In genomic region chr3:44265815-44266214, GRCh38 we compare ENCODE assay signal across 24 cellular contexts. TPM values are rescaled to one million over a fixed set of nuclear protein-coding genes. Genes with fewer than 3 reads are reported as not detected.
DNase-seq lines count a peak whose midpoint lies in the region; ATAC-seq, FAIRE-seq and TF ChIP-seq lines count a peak whose summit lies in the region.
"Had no signal": no experiment of that assay in that cellular context is flagged by ENCODE, and none has a peak within 500 bp of the region (broad histone marks: within the 10 kb centered on the region; RNA-seq: fewer than 3 reads in every experiment).

No MANE protein-coding gene starts in this region.

- CTCF ChIA-PET in K562 (lab: Yijun Ruan, JAX; ENCODE audit: low intra/inter-chr PET ratio) (no interaction called here), PC-9 (lab: Charles Lee) (no interaction called here)

- 22% methylated on average over 3 of the region's 3 CpGs for WGBS in K562 (ENCODE audit: insufficient coverage, low coverage, missing lambda C conversion rate)

- H3K9me3 ChIP-seq in BLaER1 treated with 17β-estradiol and CSF1 and Interleukin-3, amounts not matched to agents 10 nM and 100 nM (replicated peaks in 1 of 11): peaks cover 7 to 31% (median 20%) of the 10 kb centered on the region in 11 experiments; a peak in 20 of 22 replicates
- H3K9me3 ChIP-seq in SU-DHL-6 (ENCODE audit: insufficient read depth, low read length) (no peaks in the 10 kb centered on the region), K562 (replicated peaks; ENCODE audit: control insufficient read depth, insufficient read depth, low read depth, low read length) (0 out of 2 replicates have a peak, but pooled peaks cover 2% of the 10 kb centered on the region), PC-9 (ENCODE audit: insufficient read depth, low read depth) (no peaks in the 10 kb centered on the region)

- peak overlapping the region; percentile 19; the same call in 1 of the 2 replicates for H3K27ac Mint-ChIP-seq in GM23338
- H3K27ac Mint-ChIP-seq: CD14-positive monocyte, H9 had no signal

- TF ChIP-seq RAD21 in K562 (CRISPR knock-in tag; conservative IDR thresholded peaks at IDR 0.05 in 1 of 2, IDR thresholded peaks at IDR 0.05 in 1 of 2): no peak

- no peak for TF ChIP-seq POLR2A in K562 (conservative IDR thresholded peaks at IDR 0.05)

- H3K79me2 ChIP-seq in GM23338 (replicated peaks; ENCODE audit: insufficient read depth) (no peaks in the 10 kb centered on the region), SU-DHL-6 (ENCODE audit: insufficient read depth, low read length) (no peaks in the 10 kb centered on the region), K562 (ENCODE audit: control insufficient read depth, insufficient read depth, low read length) (no peaks in the 10 kb centered on the region), PC-9 (ENCODE audit: low read depth) (no peaks in the 10 kb centered on the region)

- H3K4me3 Mint-ChIP-seq in GM23338: no peak overlapping the region
- H3K4me3 Mint-ChIP-seq: CD14-positive monocyte, H9 had no signal

- peak overlapping the region; percentile 29 to 79 (median 70); a peak in 20 of 22 replicates for H3K27ac ChIP-seq in BLaER1 treated with 17β-estradiol and CSF1 and Interleukin-3, amounts not matched to agents 10 nM and 100 nM
- H3K27ac ChIP-seq in GM23338 (ENCODE audit: low read depth): no peak overlapping the region
- no peak overlapping the region for H3K27ac ChIP-seq in SU-DHL-6 (ENCODE audit: low read depth, low read length)
- H3K27ac ChIP-seq in K562 (ENCODE audit: extremely low read depth, low read depth, low read length): peak overlapping the region; percentile 54; the same call in 2 of the 3 replicates
- no peak overlapping the region for H3K27ac ChIP-seq in PC-9
- H3K27ac ChIP-seq: KMS-11 had no signal

- no peaks in the 10 kb centered on the region for H3K27me3 ChIP-seq in BLaER1 treated with 17β-estradiol and CSF1 and Interleukin-3, amounts not matched to agents 10 nM and 100 nM
- H3K27me3 ChIP-seq in GM23338 (ENCODE audit: insufficient read depth): no peaks in the 10 kb centered on the region
- no peaks in the 10 kb centered on the region for H3K27me3 ChIP-seq in SU-DHL-6 (ENCODE audit: low read length)
- H3K27me3 ChIP-seq in K562 (ENCODE audit: control insufficient read depth in 2 of 2, insufficient read depth in 2 of 2, low read length in 2 of 2): no peaks in the 10 kb centered on the region
- H3K27me3 ChIP-seq in PC-9 (ENCODE audit: insufficient read depth, low read depth): no peaks in the 10 kb centered on the region

- H3K4me1 ChIP-seq in BLaER1 treated with 17β-estradiol and CSF1 and Interleukin-3, amounts not matched to agents 10 nM and 100 nM: peaks cover 14 to 18% (median 16%) of the 10 kb centered on the region in 10 experiments; a peak in 18 of 20 replicates
- H3K4me1 ChIP-seq in GM23338 (ENCODE audit: insufficient read depth): no peaks in the 10 kb centered on the region
- H3K4me1 ChIP-seq in K562 (replicated peaks in 1 of 2; ENCODE audit: control insufficient read depth in 2 of 2, insufficient read depth in 2 of 2, low read length in 2 of 2): peaks cover 0 to 6% of the 10 kb centered on the region in 2 experiments; a peak in 1 of 5 replicates
- peaks cover 13% of the 10 kb centered on the region for H3K4me1 ChIP-seq in PC-9 (replicated peaks; ENCODE audit: insufficient read depth)

- no peaks in the 10 kb centered on the region for H3K4me1 Mint-ChIP-seq in GM23338
- H3K4me1 Mint-ChIP-seq: CD14-positive monocyte, H9 had no signal

- no peaks in the 10 kb centered on the region for H3K27me3 Mint-ChIP-seq in GM23338 (ENCODE audit: insufficient read depth, low read depth, poor library complexity)

- TF ChIP-seq EP300 in K562 (IDR thresholded peaks at IDR 0.05; ENCODE audit: low read length): 0 out of 2 replicates have a peak, but pooled peaks have one; percentile 21

- peak; percentile 46 for FAIRE-seq in K562 (lab: Jason Lieb, UNC)
- FAIRE-seq: GM12892 had no signal

- H3F3A ChIP-seq in GM23338 (replicated peaks; ENCODE audit: low read depth) (no peaks in the 10 kb centered on the region), SU-DHL-6 (ENCODE audit: insufficient read depth) (no peaks in the 10 kb centered on the region), PC-9 (ENCODE audit: insufficient read depth, low read depth) (no peaks in the 10 kb centered on the region; the same call in 1 of the 2 replicates)

- in situ Hi-C loops in K562 (cut with MboI): no loop called here

- H3K9ac ChIP-seq in BLaER1 treated with 17β-estradiol and CSF1 and Interleukin-3, amounts not matched to agents 10 nM and 100 nM: peak overlapping the region in 9 of 11 experiments; percentile 0 to 45 (median 32); a peak in 11 of 22 replicates
- H3K9ac ChIP-seq in SU-DHL-6 (ENCODE audit: low read length) (no peak overlapping the region), K562 (ENCODE audit: insufficient read depth in 1 of 2, low read depth in 2 of 2, low read length in 2 of 2) (no peak overlapping the region)
- H3K9ac ChIP-seq: KMS-11 had no signal

- no peaks in the 10 kb centered on the region; the same call in 2 of the 3 replicates for H3K9me3 Mint-ChIP-seq in GM23338
- H3K9me3 Mint-ChIP-seq: H9 had no signal

- H3K9me1 ChIP-seq in K562 (ENCODE audit: control insufficient read depth, insufficient read depth, low read length): no peaks in the 10 kb centered on the region

- H2AFZ ChIP-seq in GM23338 (0 out of 2 replicates have a peak overlapping the region, but pooled peaks have one; percentile 21), SU-DHL-6 (ENCODE audit: low read depth, low read length, severe bottlenecking) (peak overlapping the region; percentile 0), K562 (ENCODE audit: low read depth, low read length) (peak overlapping the region; percentile 72), PC-9 (no peak overlapping the region)

- H3K36me3 ChIP-seq in BLaER1 treated with 17β-estradiol and CSF1 and Interleukin-3, amounts not matched to agents 10 nM and 100 nM: no peaks in the 10 kb centered on the region; a peak in 1 of 22 replicates
- H3K36me3 ChIP-seq in GM23338 (ENCODE audit: insufficient read depth) (no peaks in the 10 kb centered on the region), SU-DHL-6 (ENCODE audit: low read length) (no peaks in the 10 kb centered on the region), K562 (ENCODE audit: control insufficient read depth, insufficient read depth, low read length) (no peaks in the 10 kb centered on the region), PC-9 (ENCODE audit: low read depth) (no peaks in the 10 kb centered on the region)

- no peaks in the 10 kb centered on the region for H3K36me3 Mint-ChIP-seq in GM23338 (ENCODE audit: low read depth)
- H3K36me3 Mint-ChIP-seq: CD14-positive monocyte had no signal

- intact Hi-C loops in K562 (cut with micrococcal nuclease): no loop called here
- intact Hi-C loops in PC-9 (cut with micrococcal nuclease; ENCODE audit: unreplicated experiment): no loop called here

- no peaks in the 10 kb centered on the region for H4K20me1 ChIP-seq in BLaER1 treated with 17β-estradiol and CSF1 and Interleukin-3, amounts not matched to agents 10 nM and 100 nM
- no peaks in the 10 kb centered on the region for H4K20me1 ChIP-seq in GM23338 (replicated peaks; ENCODE audit: insufficient read depth)
- no peaks in the 10 kb centered on the region for H4K20me1 ChIP-seq in SU-DHL-6 (ENCODE audit: low read depth, low read length)
- H4K20me1 ChIP-seq in K562 (replicated peaks; ENCODE audit: control insufficient read depth, insufficient read depth, low read length): no peaks in the 10 kb centered on the region
- no peaks in the 10 kb centered on the region for H4K20me1 ChIP-seq in PC-9 (ENCODE audit: insufficient read depth)

- TF ChIP-seq CTCF in GM23338 (conservative IDR thresholded peaks at IDR 0.05; ENCODE audit: low read depth in 2 of 2) (no peak), SU-DHL-6 (IDR thresholded peaks at IDR 0.05; ENCODE audit: insufficient read depth, low read length, poor library complexity, severe bottlenecking) (no peak), K562 (IDR thresholded peaks at IDR 0.05 in 2 of 3, conservative IDR thresholded peaks at IDR 0.05 in 1 of 3; ENCODE audit: insufficient read depth in 2 of 3, low read depth in 1 of 3, low read length in 3 of 3) (no peak; a peak in 1 of 6 replicates), PC-9 (conservative IDR thresholded peaks at IDR 0.05) (no peak)

- BruUV-seq in K562 (replicated peaks; lab: Mats Ljungman, UMichigan) (no TSS peak), PC-9 (replicated peaks; lab: Mats Ljungman, UMichigan) (no TSS peak)

- no peaks in the 10 kb centered on the region for H3K9me2 ChIP-seq in GM23338 (ENCODE audit: insufficient read depth)
- H3K9me2 ChIP-seq in SU-DHL-6 (replicated peaks; ENCODE audit: insufficient read depth, low read length): no peaks in the 10 kb centered on the region
- H3K9me2 ChIP-seq in PC-9 (ENCODE audit: insufficient read depth): no peaks in the 10 kb centered on the region

- no peak for ATAC-seq in GM23338
- no peak; the same call in 2 of the 3 replicates for ATAC-seq in K562
- ATAC-seq: Panc1 had no signal

- DNase-seq in GM23338 (ENCODE audit: low spot score) (no peak), K562 (ENCODE audit: extremely low read depth in 1 of 4, low spot score in 3 of 4) (no peak), PC-9 (no peak), iPS-NIHi7 (ENCODE audit: extremely low spot score) (no peak), middle frontal gyrus (ENCODE audit: extremely low spot score, low spot score) (no peak), DMS153 treated with DMSO at 0.1 percent for 48 hours (lab: John Stamatoyannopoulos, UW; ENCODE audit: unreplicated experiment) (no peak)
- DNase-seq: Calu3, DND-41, H9, NCI-H1092, NCI-H1417 treated with DMSO at 0.1 percent for 48 hours, NCI-H187, NCI-H2081 treated with DMSO at 0.1 percent for 48 hours, NCI-H2171 treated with DMSO at 0.1 percent for 48 hours, NCI-H524, NCI-H774, SHP77 treated with DMSO at 0.1 percent for 48 hours had no signal

- peak overlapping the region; percentile 31 to 78 (median 59) for H3K4me2 ChIP-seq in BLaER1 treated with 17β-estradiol and CSF1 and Interleukin-3, amounts not matched to agents 10 nM and 100 nM
- H3K4me2 ChIP-seq in GM23338: no peak overlapping the region
- peak overlapping the region; percentile 7 for H3K4me2 ChIP-seq in SU-DHL-6 (ENCODE audit: low read depth, low read length, poor library complexity, severe bottlenecking)
- H3K4me2 ChIP-seq in K562 (ENCODE audit: insufficient read depth, low read length): no peak overlapping the region; the same call in 1 of the 2 replicates
- no peak overlapping the region for H3K4me2 ChIP-seq in PC-9
- H3K4me2 ChIP-seq: KMS-11 had no signal

- POLR2A ChIA-PET in K562 (lab: Yijun Ruan, JAX) (interaction anchor here (1.2 kb wide), 1 partner anchor 13 kb away, joined by 5 read pairs; no protein-coding TSS in a partner anchor), PC-9 (lab: Charles Lee; ENCODE audit: unreplicated experiment) (no interaction called here)

- H3K4me3 ChIP-seq in BLaER1 treated with 17β-estradiol and CSF1 and Interleukin-3, amounts not matched to agents 10 nM and 100 nM: peak overlapping the region in 6 of 10 experiments; percentile 4 to 37 (median 21); a peak in 8 of 20 replicates
- H3K4me3 ChIP-seq in GM23338 (no peak overlapping the region), SU-DHL-6 (ENCODE audit: insufficient read depth, low read length, poor library complexity, severe bottlenecking) (no peak overlapping the region), K562 (no peak overlapping the region), PC-9 (no peak overlapping the region)

RNA-seq across cellular contexts. Expression of gene TOPAZ1, which starts 24.1 kb away (rescaled TPM):
- total RNA-seq in GM23338 (2014; rRNA removed; shearing (Covaris generic)): not detected in 2 replicates
- polyA plus RNA-seq in GM23338 (2016; fragmentation: Nextera tagmentation; extraction: Ambion mirVana) (not detected in 2 replicates), K562 (2011; rRNA removed) (not detected in 2 replicates), K562 (2014; fragmentation: Illumina TruSeq; extraction: Trizol) (not detected in 2 replicates), K562 (2014; fragmentation: Nextera tagmentation; extraction: Ambion mirVana) (under 1 TPM in 1 of 2 experiments, not detected in 1; 0.01 TPM), K562 (2014; rRNA removed) (not detected in 2 replicates)
- not detected in 2 replicates for total RNA-seq in K562 (2011; cell fraction: chromatin; rRNA removed; ENCODE audit: low replicate concordance)
- total RNA-seq in K562 (2011; cell fraction: nucleolus; rRNA removed): not detected in 2 replicates
- not detected in 2 replicates for total RNA-seq in K562 (2011; cell fraction: nucleoplasm; rRNA removed)
- total RNA-seq in K562 (2014; rRNA removed) (not detected in 2 replicates), K562 (2014; rRNA removed; fragmentation: Illumina TruSeq; extraction: Trizol) (not detected in 2 replicates), K562 (2015; rRNA removed; fragmentation: Illumina TruSeq; extraction: Trizol) (not detected in 2 replicates), K562 (2021) (not detected in 2 replicates), PC-9 (2021) (not detected in 2 replicates)
- not detected in 2 replicates for polyA plus RNA-seq in K562 (2011; cell fraction: cytosol; rRNA removed)
- polyA plus RNA-seq in K562 (2011; cell fraction: nucleus; rRNA removed): not detected in 2 replicates
- not detected in 2 replicates for polyA plus RNA-seq in K562 (2012)
- polyA minus RNA-seq in K562 (2011; rRNA and poly(A)+ RNA removed): not detected in 2 replicates
- not detected in 2 replicates for polyA minus RNA-seq in K562 (2011; cell fraction: cytosol; rRNA and poly(A)+ RNA removed)
- not detected in 2 replicates for polyA minus RNA-seq in K562 (2011; cell fraction: nucleus; rRNA and poly(A)+ RNA removed)
- total RNA-seq: A673, Calu3, H9 had no signal
- polyA plus RNA-seq: CD14-positive monocyte had no signal

Comparison
In these comparisons a context has a peak if more than half of its experiments do, and no peak if none do; other contexts are left out.
1. H3K27ac ChIP-seq: peak in BLaER1 treated with 17β-estradiol and CSF1 and Interleukin-3, amounts not matched to agents 10 nM and 100 nM (11 of 11) and K562 (single experiment); none in GM23338 (single experiment), SU-DHL-6 (single experiment) and PC-9 (single experiment).
2. H3K4me2 ChIP-seq: peak in BLaER1 treated with 17β-estradiol and CSF1 and Interleukin-3, amounts not matched to agents 10 nM and 100 nM (11 of 11) and SU-DHL-6 (single experiment); none in GM23338 (single experiment), K562 (single experiment) and PC-9 (single experiment).
3. H3K4me3 ChIP-seq: peak in BLaER1 treated with 17β-estradiol and CSF1 and Interleukin-3, amounts not matched to agents 10 nM and 100 nM (6 of 10); none in GM23338 (single experiment), SU-DHL-6 (single experiment), K562 (single experiment) and PC-9 (single experiment).
4. H3K9ac ChIP-seq: peak in BLaER1 treated with 17β-estradiol and CSF1 and Interleukin-3, amounts not matched to agents 10 nM and 100 nM (9 of 11); none in SU-DHL-6 (single experiment) and K562 (0 of 2).